In the genomic region with DNA sequence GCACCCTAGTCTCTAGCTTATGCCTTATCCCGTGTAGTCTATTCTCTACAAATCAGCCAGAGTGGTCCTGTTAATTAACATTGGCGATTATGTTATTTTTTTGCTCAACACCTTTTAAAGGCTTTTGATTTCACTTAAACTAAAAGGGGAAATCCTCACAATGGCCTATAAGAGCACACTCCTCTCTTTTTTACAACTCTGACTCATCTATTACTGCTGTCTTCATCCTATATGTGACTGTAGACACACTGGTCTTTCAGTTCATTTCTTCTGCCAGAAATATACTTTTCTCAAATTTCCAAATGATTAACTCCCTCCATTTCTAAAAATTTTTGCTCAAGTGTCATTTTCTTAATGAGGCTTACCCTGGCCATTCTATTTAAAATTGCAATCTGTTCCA, we compare ENCODE assay signal across 22 cellular contexts.
"Had no signal": no experiment of that assay in that cellular context is flagged by ENCODE, and none has a peak within 500 bp of the region (broad histone marks: within the 10 kb centered on the region; RNA-seq: fewer than 3 reads in every experiment).

No MANE protein-coding gene starts in this region.

- FAIRE-seq: endothelial cell of umbilical vein, islet of Langerhans, keratinocyte had no signal

- DNase-seq: colonic mucosa; cortex of kidney; effector CD4-positive, alpha-beta T cell; effector memory CD4-positive, alpha-beta T cell; foreskin melanocyte; gastrocnemius medialis; glutamatergic neuron; head of caudate nucleus; heart right ventricle; hippocampal formation; left cardiac atrium; left lung; left ventricle myocardium superior; lower lobe of right lung; mesenchymal stem cell; mucosa of descending colon; naive B cell; naive thymus-derived CD8-positive, alpha-beta T cell had no signal

- H3K4me1 ChIP-seq: colonic mucosa, esophagus muscularis mucosa, gastrocnemius medialis, heart right ventricle, left lung, lower lobe of right lung had no signal

- ATAC-seq: gastrocnemius medialis; heart right ventricle; left cardiac atrium; left lung; left ventricle myocardium superior; lower lobe of right lung; mucosa of descending colon; naive thymus-derived CD8-positive, alpha-beta T cell had no signal

- H3K4me3 ChIP-seq: colonic mucosa, esophagus muscularis mucosa, gastrocnemius medialis, heart right ventricle, left lung, lower lobe of right lung, mucosa of descending colon had no signal

- H3K27ac ChIP-seq: colonic mucosa, esophagus muscularis mucosa, gastrocnemius medialis, heart right ventricle, left lung, lower lobe of right lung had no signal

- H3K9me3 ChIP-seq: colonic mucosa, esophagus muscularis mucosa, gastrocnemius medialis, heart right ventricle, lower lobe of right lung, mucosa of descending colon had no signal

- H3K27me3 ChIP-seq: colonic mucosa, esophagus muscularis mucosa, gastrocnemius medialis, left lung had no signal

- H3K36me3 ChIP-seq: colonic mucosa, esophagus muscularis mucosa, gastrocnemius medialis, heart right ventricle, left lung, lower lobe of right lung had no signal
